Comparison of ENCODE assay signal across 22 cellular contexts in genomic region chr10:33183658-33184057, GRCh38.
DNase-seq lines count a peak whose midpoint lies in the region; ATAC-seq and TF ChIP-seq lines count a peak whose summit lies in the region.
"Had no signal": no experiment of that assay in that cellular context is flagged by ENCODE, and none has a peak within 500 bp of the region (broad histone marks: within the 10 kb centered on the region; RNA-seq: fewer than 3 reads in every experiment).

No MANE protein-coding gene starts in this region.

- H3K27ac ChIP-seq in SJSA1 = peak overlapping the region; percentile 14; the same call in 1 of the 2 replicates
- H3K27ac ChIP-seq in suprapubic skin = no peak overlapping the region
- H3K27ac ChIP-seq: BLaER1, RWPE1, SK-N-MC had no signal

- TF ChIP-seq CTCF in BJ (IDR thresholded peaks at IDR 0.05; ENCODE audit: insufficient read depth, low read depth, low read length) (no peak), suprapubic skin (IDR thresholded peaks at IDR 0.05) (no peak)

- no peak for TF ChIP-seq POLR2A in suprapubic skin (IDR thresholded peaks at IDR 0.05)

- H3K4me3 ChIP-seq in BJ (ENCODE audit: low read depth, low read length) = no peak overlapping the region
- no peak overlapping the region for H3K4me3 ChIP-seq in SJSA1
- no peak overlapping the region for H3K4me3 ChIP-seq in suprapubic skin
- H3K4me3 ChIP-seq: BLaER1, GM23338, SK-N-MC had no signal

- H3K36me3 ChIP-seq in BJ (ENCODE audit: control insufficient read depth, insufficient read depth, low read length) (peaks cover 15% of the 10 kb centered on the region), SJSA1 (peaks cover 70% of the 10 kb centered on the region), suprapubic skin (peaks cover 39% of the 10 kb centered on the region)
- H3K36me3 ChIP-seq: BLaER1 had no signal

- WGBS in suprapubic skin = 43% methylated on average over 1 of the region's 1 CpG

- no peak for TF ChIP-seq EP300 in suprapubic skin (IDR thresholded peaks at IDR 0.05)

- H3K9me3 ChIP-seq in SJSA1 (replicated peaks) = no peaks in the 10 kb centered on the region
- H3K9me3 ChIP-seq in suprapubic skin = no peaks in the 10 kb centered on the region
- H3K9me3 ChIP-seq: BLaER1 had no signal

- H3K27me3 ChIP-seq in BJ (ENCODE audit: control insufficient read depth, insufficient read depth, low read length) = no peaks in the 10 kb centered on the region
- no peaks in the 10 kb centered on the region for H3K27me3 ChIP-seq in SJSA1 (replicated peaks)
- H3K27me3 ChIP-seq in suprapubic skin = no peaks in the 10 kb centered on the region
- H3K27me3 ChIP-seq: BLaER1 had no signal

- CTCF ChIA-PET in BJ (lab: Yijun Ruan, JAX) = no interaction called here

- H3K4me1 ChIP-seq in SJSA1 (replicated peaks) (peaks cover 34% of the 10 kb centered on the region), suprapubic skin (no peaks in the 10 kb centered on the region)
- H3K4me1 ChIP-seq: BLaER1 had no signal

- ATAC-seq in GM21825 (IDR thresholded peaks at IDR 0.05; ENCODE audit: unreplicated experiment) = no peak
- ATAC-seq: GM23338, Panc1 had no signal

- DNase-seq in BJ (ENCODE audit: low read depth) = peak; percentile 25
- DNase-seq in GM04504 (ENCODE audit: low read depth) = peak; percentile 48
- peak in 1 of 2 experiments; percentile 45 for DNase-seq in SJSA1 (ENCODE audit: low read depth in 1 of 2, low spot score in 2 of 2)
- DNase-seq in iris pigment epithelial cell (ENCODE audit: low read depth) = peak; percentile 36
- DNase-seq in stimulated activated CD4-positive, alpha-beta T cell treated with anti-CD3 and anti-CD28 coated beads, Interleukin-12 subunit alpha, Interleukin-12 subunit beta, amount 100 ng/mL, for 4 hours = no peak
- no peak for DNase-seq in UCSD-AML1 (lab: John Stamatoyannopoulos, UW; ENCODE audit: unreplicated experiment)
- no peak for DNase-seq in suprapubic skin (ENCODE audit: low spot score in 2 of 2)
- DNase-seq: CD4-positive, CD25-positive, alpha-beta regulatory T cell; GDM1; H9; KBM-7; MM.1S; NCI-H2029 treated with DMSO at 0.1 percent for 48 hours; NCI-H2227 treated with DMSO at 0.1 percent for 48 hours; NCI-H526 treated with DMSO at 0.1 percent for 48 hours; SHP77 had no signal

- POLR2A ChIA-PET in BJ (lab: Charles Lee) = no interaction called here

Comparison
In these comparisons a context has a peak if more than half of its experiments do, and no peak if none do; other contexts are left out.
1. DNase-seq: peak in BJ (single experiment), GM04504 (single experiment) and iris pigment epithelial cell (single experiment); none in stimulated activated CD4-positive, alpha-beta T cell treated with anti-CD3 and anti-CD28 coated beads, Interleukin-12 subunit alpha, Interleukin-12 subunit beta, amount 100 ng/mL, for 4 hours (single experiment), UCSD-AML1 (single experiment) and suprapubic skin (0 of 2).